In the genomic region with DNA sequence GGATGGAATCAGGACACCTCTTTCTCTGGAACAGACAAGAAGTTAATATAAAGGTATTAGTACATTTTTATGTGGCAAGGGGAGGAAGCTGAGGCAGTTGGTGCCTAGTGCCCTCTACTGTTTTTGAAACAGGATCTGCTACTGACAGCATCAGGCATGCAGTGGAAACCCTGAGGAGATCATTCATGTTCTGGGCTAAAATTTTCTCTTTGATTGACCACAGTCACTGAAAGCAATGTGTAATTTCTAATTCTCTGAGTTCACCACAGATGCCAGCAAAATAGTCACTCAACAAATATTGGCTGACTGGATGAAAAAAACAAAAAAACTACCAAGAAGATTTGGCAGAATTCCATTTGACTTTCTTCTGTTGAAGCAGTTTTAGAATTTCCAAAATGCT, we compare ENCODE assay signal across 7 cellular contexts.
A peak's percentile ranks its signal among the peaks of the same experiment; 100 is the strongest.
DNase-seq lines count a peak whose midpoint lies in the region; ATAC-seq, FAIRE-seq and TF ChIP-seq lines count a peak whose summit lies in the region.
"Not testable (repeated sequence)": the region's sequence is repeated elsewhere in the genome, so short reads cannot be mapped to it uniquely, and the experiment has no call there.

No MANE protein-coding gene starts in this region.

- not testable (repeated sequence) for H3K36me3 ChIP-seq in SU-DHL-6 (ENCODE audit: low read length); K562 (ENCODE audit: control insufficient read depth, insufficient read depth, low read length); mesendoderm (ENCODE audit: control insufficient read depth, insufficient read depth, low read length)

- not testable (repeated sequence) for H3K9me1 ChIP-seq in K562 (ENCODE audit: control insufficient read depth, insufficient read depth, low read length)

- not testable (repeated sequence) for TF ChIP-seq EP300 in K562 (IDR thresholded peaks at IDR 0.05; ENCODE audit: low read length)

- H3K9ac ChIP-seq in SU-DHL-6 (ENCODE audit: low read length); K562 (ENCODE audit: insufficient read depth in 1 of 2, low read depth in 2 of 2, low read length in 2 of 2); mesendoderm (ENCODE audit: low read length): not testable (repeated sequence)

- H3K9me3 ChIP-seq in SU-DHL-6 (ENCODE audit: insufficient read depth, low read length); K562 (replicated peaks; ENCODE audit: control insufficient read depth, insufficient read depth, low read depth, low read length): not testable (repeated sequence)

- not testable (repeated sequence) for H2AFZ ChIP-seq in SU-DHL-6 (ENCODE audit: low read depth, low read length, severe bottlenecking); K562 (ENCODE audit: low read depth, low read length)

- peak; percentile 68 to 71 for TF ChIP-seq RAD21 in K562 (CRISPR knock-in tag; conservative IDR thresholded peaks at IDR 0.05 in 1 of 2, IDR thresholded peaks at IDR 0.05 in 1 of 2)

- H4K8ac ChIP-seq in mesendoderm (ENCODE audit: low read depth, low read length) = not testable (repeated sequence)

- not testable (repeated sequence) for H4K20me1 ChIP-seq in SU-DHL-6 (ENCODE audit: low read depth, low read length); K562 (replicated peaks; ENCODE audit: control insufficient read depth, insufficient read depth, low read length)

- not testable (repeated sequence) for H3K18ac ChIP-seq in mesendoderm (ENCODE audit: low read length)

- H3K4me1 ChIP-seq in K562 (replicated peaks in 1 of 2; ENCODE audit: control insufficient read depth in 2 of 2, insufficient read depth in 2 of 2, low read length in 2 of 2); mesendoderm (ENCODE audit: control insufficient read depth, low read depth, low read length): not testable (repeated sequence)

- ATAC-seq in K562 = peak; percentile 73

- H3K27me3 ChIP-seq in SU-DHL-6 (ENCODE audit: low read length); K562 (ENCODE audit: control insufficient read depth in 2 of 2, insufficient read depth in 2 of 2, low read length in 2 of 2); mesendoderm (ENCODE audit: insufficient read depth, low read length, poor library complexity): not testable (repeated sequence)

- H3K23ac ChIP-seq in mesendoderm (ENCODE audit: low read length) = not testable (repeated sequence)

- BruUV-seq in K562 (replicated peaks; lab: Mats Ljungman, UMichigan) = not testable (repeated sequence)

- not testable (repeated sequence) for H4K5ac ChIP-seq in mesendoderm (ENCODE audit: low read length)

- intact Hi-C loops in K562 (cut with micrococcal nuclease) = loop anchor here (1.0 kb wide), 1 partner anchor 61 kb away; no protein-coding TSS in a partner anchor

- not testable (repeated sequence) for H3K79me2 ChIP-seq in SU-DHL-6 (ENCODE audit: insufficient read depth, low read length); K562 (ENCODE audit: control insufficient read depth, insufficient read depth, low read length); mesendoderm (ENCODE audit: control insufficient read depth, insufficient read depth, low read length)

- not testable (repeated sequence) for H2AK5ac ChIP-seq in mesendoderm (ENCODE audit: low read length)

- H3K79me1 ChIP-seq in mesendoderm (ENCODE audit: low read length) = not testable (repeated sequence)

- not testable (repeated sequence) for H3K4me3 ChIP-seq in SU-DHL-6 (ENCODE audit: insufficient read depth, low read length, poor library complexity, severe bottlenecking); K562; foreskin fibroblast (ENCODE audit: low read depth in 1 of 2, low read length in 2 of 2); mesendoderm (ENCODE audit: low read length)

- TF ChIP-seq POLR2A in K562 (conservative IDR thresholded peaks at IDR 0.05) = not testable (repeated sequence)

- not testable (repeated sequence) for H3F3A ChIP-seq in SU-DHL-6 (ENCODE audit: insufficient read depth)

- H3K9me2 ChIP-seq in SU-DHL-6 (replicated peaks; ENCODE audit: insufficient read depth, low read length) = not testable (repeated sequence)

- not testable (repeated sequence) for H2BK120ac ChIP-seq in mesendoderm (ENCODE audit: low read depth, low read length)

- CTCF ChIA-PET in K562 (lab: Yijun Ruan, JAX; ENCODE audit: low intra/inter-chr PET ratio) = interaction anchor here (0.8 to 1.1 kb wide), 2 partner anchors 62 to 111 kb away, joined by 3 read pairs; no protein-coding TSS in a partner anchor

- not testable (repeated sequence) for H2BK5ac ChIP-seq in mesendoderm (ENCODE audit: low read length)

- POLR2A ChIA-PET in K562 (lab: Yijun Ruan, JAX) = not testable (repeated sequence)

- DNase-seq in DMS53 (lab: John Stamatoyannopoulos, UW) (peak; percentile 82), HPDE6-E6E7 (ENCODE audit: extremely low spot score) (peak; percentile 32), NCI-H2196 treated with DMSO at 0.1 percent for 48 hours (lab: John Stamatoyannopoulos, UW; ENCODE audit: unreplicated experiment) (peak; percentile 26), foreskin fibroblast (peak; percentile 30 to 67), mesendoderm (peak; percentile 16)
- DNase-seq in K562 (ENCODE audit: extremely low read depth in 1 of 4, low spot score in 3 of 4) = not testable (repeated sequence)

- in situ Hi-C loops in K562 (cut with MboI) = not testable (repeated sequence)

- peak; percentile 10 for TF ChIP-seq CTCF in SU-DHL-6 (IDR thresholded peaks at IDR 0.05; ENCODE audit: insufficient read depth, low read length, poor library complexity, severe bottlenecking)
- TF ChIP-seq CTCF in K562 (IDR thresholded peaks at IDR 0.05 in 2 of 3, conservative IDR thresholded peaks at IDR 0.05 in 1 of 3; ENCODE audit: insufficient read depth in 2 of 3, low read depth in 1 of 3, low read length in 3 of 3) = peak in 2 of 3 experiments; percentile 18 to 58; a peak in 2 of 6 replicates
- TF ChIP-seq CTCF in foreskin fibroblast (IDR thresholded peaks at IDR 0.05; ENCODE audit: low read depth, low read length) = peak; percentile 40

- not testable (repeated sequence) for H3K56ac ChIP-seq in mesendoderm (ENCODE audit: low read length)

- H2BK15ac ChIP-seq in mesendoderm (replicated peaks; ENCODE audit: low read depth) = not testable (repeated sequence)

- FAIRE-seq in K562 (lab: Jason Lieb, UNC) = peak; percentile 58

- not testable (repeated sequence) for H3K4ac ChIP-seq in mesendoderm (ENCODE audit: low read depth, low read length)

- not testable (repeated sequence) for H3K27ac ChIP-seq in SU-DHL-6 (ENCODE audit: low read depth, low read length); K562 (ENCODE audit: extremely low read depth, low read depth, low read length); mesendoderm (ENCODE audit: low read depth, low read length)

- H3K4me2 ChIP-seq in SU-DHL-6 (ENCODE audit: low read depth, low read length, poor library complexity, severe bottlenecking); K562 (ENCODE audit: insufficient read depth, low read length); mesendoderm (ENCODE audit: low read length): not testable (repeated sequence)
